ENCODE assay signal across 12 cellular contexts in the genomic region with DNA sequence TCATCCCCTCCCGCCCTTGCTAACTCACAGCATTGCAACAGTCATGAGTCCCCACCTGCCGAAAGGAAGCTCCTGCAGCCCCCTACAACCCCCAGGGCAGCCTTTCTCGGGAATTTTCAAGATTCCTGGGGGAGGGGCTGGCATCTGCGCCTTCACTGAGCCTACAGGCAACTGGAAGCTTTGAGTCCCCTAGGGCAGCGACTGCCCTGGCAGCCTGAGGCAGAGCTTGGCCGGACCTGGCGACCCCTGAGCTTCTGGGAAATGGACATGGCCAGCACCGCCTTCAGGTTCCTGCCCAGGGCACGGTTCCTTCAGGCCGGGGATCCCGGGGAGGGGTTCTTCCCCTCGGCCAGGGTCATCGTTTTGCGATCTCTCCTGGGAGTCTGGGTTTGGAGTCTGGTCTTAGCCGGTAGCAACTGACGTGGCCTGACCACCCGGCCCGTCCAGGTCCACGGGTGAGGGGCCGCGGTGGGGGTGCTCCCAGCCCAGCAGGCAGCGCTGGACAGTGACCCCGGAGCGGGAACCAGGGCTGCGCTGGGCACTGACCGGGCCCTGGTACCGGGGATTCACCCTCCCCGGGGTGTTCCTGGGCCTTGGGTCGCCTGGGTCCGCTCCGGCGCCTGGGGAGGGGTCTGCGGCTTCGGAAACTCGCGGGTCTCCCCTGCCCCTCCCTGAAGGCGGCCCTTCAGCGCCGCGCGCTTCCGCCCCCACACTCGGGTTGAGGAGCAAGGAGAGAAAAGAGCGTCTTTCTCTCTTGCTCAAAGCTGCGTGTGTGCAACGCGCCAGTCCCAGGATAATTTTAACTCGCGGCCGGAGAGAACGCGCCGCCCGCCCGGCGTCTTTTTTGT. TPM values are rescaled to one million over a fixed set of nuclear protein-coding genes. Genes with fewer than 3 reads are reported as not detected.
DNase-seq lines count a peak whose midpoint lies in the region; ATAC-seq and TF ChIP-seq lines count a peak whose summit lies in the region.
"Had no signal": no experiment of that assay in that cellular context is flagged by ENCODE, and none has a peak within 500 bp of the region (broad histone marks: within the 10 kb centered on the region; RNA-seq: fewer than 3 reads in every experiment).

No MANE protein-coding gene starts in this region.

- H3K4me1 ChIP-seq in tibial nerve: peaks cover 0 to 65% (median 52%) of the 10 kb centered on the region in 4 donors

- POLR2A ChIA-PET in activated naive CD8-positive, alpha-beta T cell treated with anti-CD3 and anti-CD28 coated beads, Interleukin-2, amount 10 ng/mL, durations not matched to agents 7 days and 5 days (lab: Charles Lee): no interaction called here

- TF ChIP-seq CTCF in WI38 (IDR thresholded peaks at IDR 0.05; ENCODE audit: low read depth, low read length) (no peak), tibial nerve (IDR thresholded peaks at IDR 0.05) (no peak)

- peaks cover 0 to 9% of the 10 kb centered on the region in 2 donors for H3K27me3 ChIP-seq in tibial nerve

- H3K9me3 ChIP-seq in tibial nerve: no peaks in the 10 kb centered on the region

- H3K9me3 Mint-ChIP-seq in activated naive CD8-positive, alpha-beta T cell treated with anti-CD3 and anti-CD28 coated beads, Interleukin-2, amount 10 ng/mL, durations not matched to agents 7 days and 5 days: no peaks in the 10 kb centered on the region
- no peaks in the 10 kb centered on the region for H3K9me3 Mint-ChIP-seq in activated naive CD8-positive, alpha-beta T cell treated with anti-CD3 and anti-CD28 coated beads, Interleukin-2, amount 50 U/mL, for 24 hours
- H3K9me3 Mint-ChIP-seq: activated T-cell treated with anti-CD3 and anti-CD28 coated beads, Interleukin-2, amount 50 U/mL, for 72 hours had no signal

- peaks cover 0 to 33% (median 11%) of the 10 kb centered on the region in 3 donors for H3K36me3 ChIP-seq in tibial nerve

- peaks cover 22% of the 10 kb centered on the region for H3K27me3 Mint-ChIP-seq in activated naive CD8-positive, alpha-beta T cell treated with anti-CD3 and anti-CD28 coated beads, Interleukin-2, amount 10 ng/mL, durations not matched to agents 7 days and 5 days
- peaks cover 14% of the 10 kb centered on the region for H3K27me3 Mint-ChIP-seq in activated naive CD8-positive, alpha-beta T cell treated with anti-CD3 and anti-CD28 coated beads, Interleukin-2, amount 50 U/mL, for 24 hours

- DNase-seq in activated naive CD8-positive, alpha-beta T cell treated with anti-CD3 and anti-CD28 coated beads, Interleukin-2, amount 10 ng/mL, durations not matched to agents 7 days and 5 days: no peak
- DNase-seq in activated naive CD8-positive, alpha-beta T cell treated with anti-CD3 and anti-CD28 coated beads, Interleukin-2, amount 50 U/mL, for 24 hours: no peak
- DNase-seq in iris pigment epithelial cell (ENCODE audit: low read depth) (peak; percentile 43), tibial nerve (ENCODE audit: low spot score in 2 of 2) (no peak), NCI-H1930 (lab: John Stamatoyannopoulos, UW) (no peak), NAMALWA (ENCODE audit: low spot score) (no peak)
- DNase-seq: activated T-cell treated with anti-CD3 and anti-CD28 coated beads, Interleukin-2, amount 50 U/mL, for 72 hours; GOT3; kidney glomerular epithelial cell; NCI-H2029 had no signal

- ATAC-seq in activated naive CD8-positive, alpha-beta T cell treated with anti-CD3 and anti-CD28 coated beads, Interleukin-2, amount 10 ng/mL, durations not matched to agents 7 days and 5 days (ENCODE audit: low read depth): peak; percentile 27
- ATAC-seq in activated naive CD8-positive, alpha-beta T cell treated with anti-CD3 and anti-CD28 coated beads, Interleukin-2, amount 50 U/mL, for 24 hours: no peak
- no peak for ATAC-seq in GM19351 (IDR thresholded peaks at IDR 0.05; ENCODE audit: unreplicated experiment)

- peak overlapping the region; percentile 67 to 96 (median 86) for H3K27ac ChIP-seq in tibial nerve

- no peak overlapping the region for H3K27ac Mint-ChIP-seq in activated naive CD8-positive, alpha-beta T cell treated with anti-CD3 and anti-CD28 coated beads, Interleukin-2, amount 10 ng/mL, durations not matched to agents 7 days and 5 days
- no peak overlapping the region for H3K27ac Mint-ChIP-seq in activated naive CD8-positive, alpha-beta T cell treated with anti-CD3 and anti-CD28 coated beads, Interleukin-2, amount 50 U/mL, for 24 hours
- H3K27ac Mint-ChIP-seq: activated T-cell treated with anti-CD3 and anti-CD28 coated beads, Interleukin-2, amount 50 U/mL, for 72 hours had no signal

- H3K4me1 Mint-ChIP-seq in activated naive CD8-positive, alpha-beta T cell treated with anti-CD3 and anti-CD28 coated beads, Interleukin-2, amount 10 ng/mL, durations not matched to agents 7 days and 5 days: no peaks in the 10 kb centered on the region
- peaks cover 8% of the 10 kb centered on the region for H3K4me1 Mint-ChIP-seq in activated naive CD8-positive, alpha-beta T cell treated with anti-CD3 and anti-CD28 coated beads, Interleukin-2, amount 50 U/mL, for 24 hours

- 10 to 11% methylated on average over 31 to 35 of the region's 56 CpGs for WGBS in tibial nerve, 2 donors

- TF ChIP-seq EP300 in tibial nerve (IDR thresholded peaks at IDR 0.05): no peak

- no peak overlapping the region for H3K4me3 Mint-ChIP-seq in activated naive CD8-positive, alpha-beta T cell treated with anti-CD3 and anti-CD28 coated beads, Interleukin-2, amount 10 ng/mL, durations not matched to agents 7 days and 5 days
- H3K4me3 Mint-ChIP-seq in activated naive CD8-positive, alpha-beta T cell treated with anti-CD3 and anti-CD28 coated beads, Interleukin-2, amount 50 U/mL, for 24 hours: no peak overlapping the region

- H3K4me3 ChIP-seq in WI38 (ENCODE audit: low read depth, low read length): peak overlapping the region; percentile 5; the same call in 1 of the 2 replicates
- H3K4me3 ChIP-seq in tibial nerve: peak overlapping the region; percentile 16 to 54 (median 34)

- TF ChIP-seq POLR2A in tibial nerve (IDR thresholded peaks at IDR 0.05): no peak

- peaks cover 4% of the 10 kb centered on the region for H3K36me3 Mint-ChIP-seq in activated naive CD8-positive, alpha-beta T cell treated with anti-CD3 and anti-CD28 coated beads, Interleukin-2, amount 10 ng/mL, durations not matched to agents 7 days and 5 days
- H3K36me3 Mint-ChIP-seq in activated naive CD8-positive, alpha-beta T cell treated with anti-CD3 and anti-CD28 coated beads, Interleukin-2, amount 50 U/mL, for 24 hours (ENCODE audit: low read depth): no peaks in the 10 kb centered on the region

RNA-seq across cellular contexts. Expression of a gene that starts 0.6 kb away (rescaled TPM):
- total RNA-seq in activated naive CD8-positive, alpha-beta T cell treated with anti-CD3 and anti-CD28 coated beads, Interleukin-2, amount 10 ng/mL, durations not matched to agents 7 days and 5 days: under 1 TPM; 0.42 to 0.82 TPM
- 10 to 100 TPM; 51.3 to 81.2 (median 63.5) TPM for total RNA-seq in tibial nerve

RNA-seq across cellular contexts. Expression of a gene that starts 11.6 kb away (rescaled TPM):
- 10 to 100 TPM; 80.8 to 81.1 TPM for total RNA-seq in activated naive CD8-positive, alpha-beta T cell treated with anti-CD3 and anti-CD28 coated beads, Interleukin-2, amount 10 ng/mL, durations not matched to agents 7 days and 5 days
- 100 to 1,000 TPM in 1 of 4 donors, 10 to 100 TPM in 3; 67.1 to 108 (median 80.8) TPM for total RNA-seq in tibial nerve

RNA-seq across cellular contexts. Expression of a gene that starts 20.0 kb away (rescaled TPM):
- total RNA-seq in activated naive CD8-positive, alpha-beta T cell treated with anti-CD3 and anti-CD28 coated beads, Interleukin-2, amount 10 ng/mL, durations not matched to agents 7 days and 5 days: 10 to 100 TPM; 17.9 to 18.9 TPM
- 10 to 100 TPM; 12.0 to 15.3 (median 13.6) TPM for total RNA-seq in tibial nerve

RNA-seq across cellular contexts. Expression of a gene that starts 45.4 kb away (rescaled TPM):
- total RNA-seq in activated naive CD8-positive, alpha-beta T cell treated with anti-CD3 and anti-CD28 coated beads, Interleukin-2, amount 10 ng/mL, durations not matched to agents 7 days and 5 days: 10 to 100 TPM in 1 of 2 experiments, 1 to 10 TPM in 1; 9.3 to 10.1 TPM
- 10 to 100 TPM in 3 of 4 donors, 1 to 10 TPM in 1; 9.8 to 25.1 (median 16.2) TPM for total RNA-seq in tibial nerve

Comparison
In these comparisons a context has a peak if more than half of its experiments do, and no peak if none do; other contexts are left out.
1. RNA of a gene that starts 0.6 kb away (total RNA-seq): 51.3 to 81.2 TPM in tibial nerve; 0.42 to 0.82 TPM in activated naive CD8-positive, alpha-beta T cell treated with anti-CD3 and anti-CD28 coated beads, Interleukin-2, amount 10 ng/mL, durations not matched to agents 7 days and 5 days; every median in the first group is over 10 times any median in the second.